ENCODE assay signal across 11 cellular contexts in the genomic region with DNA sequence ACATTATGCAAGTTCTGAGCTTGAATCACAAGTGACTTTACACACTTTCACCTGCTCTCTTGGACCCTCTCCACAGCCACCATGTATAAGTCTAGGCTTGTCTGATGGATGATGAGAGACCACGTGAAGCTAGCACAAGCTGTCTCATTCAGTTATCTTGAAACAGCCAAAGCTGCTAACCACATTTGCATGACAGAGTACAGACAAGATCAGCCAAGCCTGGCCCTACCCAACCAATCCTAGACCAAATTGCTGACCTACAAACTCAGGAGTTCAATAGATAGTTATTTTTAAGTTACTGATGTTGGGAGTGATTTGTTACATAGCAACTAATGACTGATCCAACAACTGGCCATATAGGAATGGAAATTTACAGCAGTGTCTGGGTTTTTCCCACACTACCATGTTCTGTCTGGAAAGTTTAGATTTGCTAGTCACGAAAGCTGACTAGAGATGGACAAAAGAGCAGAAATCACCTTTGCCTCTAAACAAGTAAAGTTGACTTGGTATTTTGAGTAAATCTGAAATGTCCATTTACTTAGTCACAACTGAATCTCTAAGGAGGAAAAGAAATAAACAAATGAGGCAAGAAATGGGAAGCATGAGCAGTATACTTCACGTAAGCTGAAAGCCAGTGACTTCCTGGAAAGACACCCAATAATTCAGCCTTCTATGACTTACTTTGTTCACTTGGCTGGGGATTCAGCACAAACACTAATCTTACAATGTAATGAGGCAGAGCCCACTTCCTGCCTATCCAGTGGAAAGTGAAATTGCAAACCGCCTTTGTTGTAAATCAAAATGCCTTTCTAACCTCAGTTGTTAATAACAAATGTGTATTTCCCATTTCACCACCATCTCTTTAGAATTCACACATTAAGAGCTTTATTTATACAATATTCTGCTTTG.
DNase-seq lines count a peak whose midpoint lies in the region; ATAC-seq lines count a peak whose summit lies in the region.
"Had no signal": no experiment of that assay in that cellular context is flagged by ENCODE, and none has a peak within 500 bp of the region (broad histone marks: within the 10 kb centered on the region; RNA-seq: fewer than 3 reads in every experiment).

No MANE protein-coding gene starts in this region.

- DNase-seq in iris pigment epithelial cell (ENCODE audit: low read depth) (peak; percentile 43), islet precursor cell (no peak), NCI-H1694 treated with DMSO at 0.1 percent for 48 hours (lab: John Stamatoyannopoulos, UW) (no peak), UCSD-AML1 (lab: John Stamatoyannopoulos, UW; ENCODE audit: unreplicated experiment) (no peak), DMS153 (lab: John Stamatoyannopoulos, UW) (no peak)
- DNase-seq: activated CD4-positive, alpha-beta T cell treated with anti-CD3 and anti-CD28 coated beads for 48 hours; DND-41; NCI-H82 had no signal

- ATAC-seq in GM18517 (IDR thresholded peaks at IDR 0.05; ENCODE audit: unreplicated experiment) = peak; percentile 73
- ATAC-seq in GM21529 (IDR thresholded peaks at IDR 0.05; ENCODE audit: unreplicated experiment) = peak; percentile 73
- peak; percentile 91 for ATAC-seq in HG03342 (IDR thresholded peaks at IDR 0.05; ENCODE audit: unreplicated experiment)
